1 cellular context compared by ENCODE assay signal in the genomic region with DNA sequence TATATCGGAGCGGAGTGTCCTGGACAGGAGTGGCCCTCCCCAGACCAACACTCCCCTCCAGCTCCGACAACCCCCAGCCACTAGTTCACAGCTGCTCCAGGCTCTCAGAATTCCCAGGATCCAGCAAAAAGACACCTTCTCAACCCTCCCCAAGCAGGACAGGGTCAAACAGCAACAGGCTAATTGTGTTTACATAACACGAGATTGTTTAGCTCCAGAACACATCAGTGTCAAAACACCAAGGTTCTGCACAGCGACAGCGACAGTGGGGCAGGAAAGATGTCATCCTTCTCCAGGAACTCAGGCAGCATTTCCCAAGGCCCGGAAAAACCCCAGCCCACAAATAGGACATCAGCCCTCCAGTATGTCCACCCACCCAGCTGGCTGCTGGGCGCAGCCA.
TF ChIP-seq lines count a peak whose summit lies in the region.

No MANE protein-coding gene starts in this region.

TF ChIP-seq in HEK293, 187 proteins besides CTCF, POLR2A, EP300 and RAD21:
- peak; percentile 45; the same call in 1 of the 2 replicates for TF ChIP-seq SCRT2 (tag by site-specific recombination; IDR thresholded peaks at IDR 0.05)
- TF ChIP-seq, protein P1, sequence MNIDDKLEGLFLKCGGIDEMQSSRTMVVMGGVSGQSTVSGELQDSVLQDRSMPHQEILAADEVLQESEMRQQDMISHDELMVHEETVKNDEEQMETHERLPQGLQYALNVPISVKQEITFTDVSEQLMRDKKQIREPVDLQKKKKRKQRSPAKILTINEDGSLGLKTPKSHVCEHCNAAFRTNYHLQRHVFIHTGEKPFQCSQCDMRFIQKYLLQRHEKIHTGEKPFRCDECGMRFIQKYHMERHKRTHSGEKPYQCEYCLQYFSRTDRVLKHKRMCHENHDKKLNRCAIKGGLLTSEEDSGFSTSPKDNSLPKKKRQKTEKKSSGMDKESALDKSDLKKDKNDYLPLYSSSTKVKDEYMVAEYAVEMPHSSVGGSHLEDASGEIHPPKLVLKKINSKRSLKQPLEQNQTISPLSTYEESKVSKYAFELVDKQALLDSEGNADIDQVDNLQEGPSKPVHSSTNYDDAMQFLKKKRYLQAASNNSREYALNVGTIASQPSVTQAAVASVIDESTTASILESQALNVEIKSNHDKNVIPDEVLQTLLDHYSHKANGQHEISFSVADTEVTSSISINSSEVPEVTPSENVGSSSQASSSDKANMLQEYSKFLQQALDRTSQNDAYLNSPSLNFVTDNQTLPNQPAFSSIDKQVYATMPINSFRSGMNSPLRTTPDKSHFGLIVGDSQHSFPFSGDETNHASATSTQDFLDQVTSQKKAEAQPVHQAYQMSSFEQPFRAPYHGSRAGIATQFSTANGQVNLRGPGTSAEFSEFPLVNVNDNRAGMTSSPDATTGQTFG (tag by site-specific recombination; IDR thresholded peaks at IDR 0.05; ENCODE audit: borderline replicate concordance) = no peak
- TF ChIP-seq ZNF837 (tag by site-specific recombination; IDR thresholded peaks at IDR 0.05) = no peak
- TF ChIP-seq, protein P2, sequence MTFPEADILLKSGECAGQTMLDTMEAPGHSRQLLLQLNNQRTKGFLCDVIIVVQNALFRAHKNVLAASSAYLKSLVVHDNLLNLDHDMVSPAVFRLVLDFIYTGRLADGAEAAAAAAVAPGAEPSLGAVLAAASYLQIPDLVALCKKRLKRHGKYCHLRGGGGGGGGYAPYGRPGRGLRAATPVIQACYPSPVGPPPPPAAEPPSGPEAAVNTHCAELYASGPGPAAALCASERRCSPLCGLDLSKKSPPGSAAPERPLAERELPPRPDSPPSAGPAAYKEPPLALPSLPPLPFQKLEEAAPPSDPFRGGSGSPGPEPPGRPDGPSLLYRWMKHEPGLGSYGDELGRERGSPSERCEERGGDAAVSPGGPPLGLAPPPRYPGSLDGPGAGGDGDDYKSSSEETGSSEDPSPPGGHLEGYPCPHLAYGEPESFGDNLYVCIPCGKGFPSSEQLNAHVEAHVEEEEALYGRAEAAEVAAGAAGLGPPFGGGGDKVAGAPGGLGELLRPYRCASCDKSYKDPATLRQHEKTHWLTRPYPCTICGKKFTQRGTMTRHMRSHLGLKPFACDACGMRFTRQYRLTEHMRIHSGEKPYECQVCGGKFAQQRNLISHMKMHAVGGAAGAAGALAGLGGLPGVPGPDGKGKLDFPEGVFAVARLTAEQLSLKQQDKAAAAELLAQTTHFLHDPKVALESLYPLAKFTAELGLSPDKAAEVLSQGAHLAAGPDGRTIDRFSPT (tag by site-specific recombination; IDR thresholded peaks at IDR 0.05) = no peak
- TF ChIP-seq ZNF433 (tag by site-specific recombination; IDR thresholded peaks at IDR 0.05; ENCODE audit: low read depth) = no peak
- no peak for TF ChIP-seq ZNF473 (tag by site-specific recombination; IDR thresholded peaks at IDR 0.05)
- peak; percentile 59; the same call in 1 of the 2 replicates for TF ChIP-seq ZNF600 (tag by site-specific recombination; IDR thresholded peaks at IDR 0.05)
- TF ChIP-seq ELK4 (IDR thresholded peaks at IDR 0.05; ENCODE audit: borderline replicate concordance, low read depth, low read length) = no peak
